In genomic region chr17:57954421-57955182, GRCh38 we compare ENCODE assay signal across 8 cellular contexts.
DNase-seq lines count a peak whose midpoint lies in the region; ATAC-seq and TF ChIP-seq lines count a peak whose summit lies in the region.

No MANE protein-coding gene starts in this region.

- H3K4me1 Mint-ChIP-seq in stimulated activated effector memory CD8-positive, alpha-beta T cell treated with anti-CD3 and anti-CD28 coated beads, Interleukin-12 subunit alpha, Interleukin-12 subunit beta, amount 100 ng/mL, for 72 hours = peaks cover 46% of the 10 kb centered on the region

- POLR2A ChIA-PET in AG04449 (lab: Yijun Ruan, JAX) = interaction anchor here (0.7 to 3.2 kb wide), 10 partner anchors 19 to 105 kb away, joined by 3 to 11 read pairs (median 6); partner anchors contain the start of gene MRPS23

- DNase-seq in AG04449 (ENCODE audit: low read depth, low spot score) (no peak), NCI-H748 treated with DMSO at 0.1 percent for 48 hours (lab: John Stamatoyannopoulos, UW) (peak; percentile 31), cerebellar cortex (ENCODE audit: low spot score) (peak; percentile 63), kidney glomerular epithelial cell (lab: John Stamatoyannopoulos, UW) (peak; percentile 40), germinal center (ENCODE audit: low spot score) (no peak)
- no peak for DNase-seq in stimulated activated effector memory CD8-positive, alpha-beta T cell treated with anti-CD3 and anti-CD28 coated beads, Interleukin-12 subunit alpha, Interleukin-12 subunit beta, amount 100 ng/mL, for 72 hours (ENCODE audit: low spot score in 2 of 2)

- ATAC-seq in GM19455 (IDR thresholded peaks at IDR 0.05; ENCODE audit: unreplicated experiment) (peak; percentile 14), HG02970 (IDR thresholded peaks at IDR 0.05; ENCODE audit: low FRiP score, unreplicated experiment) (no peak)
- ATAC-seq in stimulated activated effector memory CD8-positive, alpha-beta T cell treated with anti-CD3 and anti-CD28 coated beads, Interleukin-12 subunit alpha, Interleukin-12 subunit beta, amount 100 ng/mL, for 72 hours = peak; percentile 27

- peaks cover 15% of the 10 kb centered on the region for H3K36me3 Mint-ChIP-seq in stimulated activated effector memory CD8-positive, alpha-beta T cell treated with anti-CD3 and anti-CD28 coated beads, Interleukin-12 subunit alpha, Interleukin-12 subunit beta, amount 100 ng/mL, for 72 hours

- CTCF ChIA-PET in AG04449 (lab: Yijun Ruan, JAX) = interaction anchor here (0.7 to 7.8 kb wide), 18 partner anchors 10 to 98 kb away, joined by 3 to 75 read pairs (median 6); no protein-coding TSS in a partner anchor

- no peak overlapping the region for H3K27ac Mint-ChIP-seq in stimulated activated effector memory CD8-positive, alpha-beta T cell treated with anti-CD3 and anti-CD28 coated beads, Interleukin-12 subunit alpha, Interleukin-12 subunit beta, amount 100 ng/mL, for 72 hours

- peak overlapping the region; percentile 70 for H3K4me3 ChIP-seq in AG04449 (ENCODE audit: low read depth, low read length)

- no peaks in the 10 kb centered on the region for H3K9me3 Mint-ChIP-seq in stimulated activated effector memory CD8-positive, alpha-beta T cell treated with anti-CD3 and anti-CD28 coated beads, Interleukin-12 subunit alpha, Interleukin-12 subunit beta, amount 100 ng/mL, for 72 hours

- no peak for TF ChIP-seq CTCF in AG04449 (IDR thresholded peaks at IDR 0.05; ENCODE audit: insufficient read depth, low read length, missing control alignments)

- peak overlapping the region; percentile 46 for H3K4me3 Mint-ChIP-seq in stimulated activated effector memory CD8-positive, alpha-beta T cell treated with anti-CD3 and anti-CD28 coated beads, Interleukin-12 subunit alpha, Interleukin-12 subunit beta, amount 100 ng/mL, for 72 hours

Comparison
In these comparisons a context has a peak if more than half of its experiments do, and no peak if none do; other contexts are left out.
1. DNase-seq: peak in NCI-H748 treated with DMSO at 0.1 percent for 48 hours (single experiment), cerebellar cortex (single experiment) and kidney glomerular epithelial cell (single experiment); none in AG04449 (single experiment), stimulated activated effector memory CD8-positive, alpha-beta T cell treated with anti-CD3 and anti-CD28 coated beads, Interleukin-12 subunit alpha, Interleukin-12 subunit beta, amount 100 ng/mL, for 72 hours (0 of 2) and germinal center (single experiment).